In genomic region chr18:48762836-48763713, GRCh38 we compare ENCODE assay signal across 14 cellular contexts.
"Had no signal": no experiment of that assay in that cellular context is flagged by ENCODE, and none has a peak within 500 bp of the region (broad histone marks: within the 10 kb centered on the region; RNA-seq: fewer than 3 reads in every experiment).

No MANE protein-coding gene starts in this region.

- H3K36me3 ChIP-seq: uterus had no signal

- H3K27me3 ChIP-seq: uterus had no signal

- H3K4me3 Mint-ChIP-seq: activated naive CD4-positive, alpha-beta T cell treated with anti-CD3 and anti-CD28 coated beads for 36 hours; central memory CD8-positive, alpha-beta T cell; dendritic cell treated with granulocyte-macrophage colony-stimulating factor and Interleukin-4, amounts not matched to agents 40 ng/mL and 50 ng/mL, for 4 days; effector memory CD8-positive, alpha-beta T cell; nephron; stimulated activated naive CD8-positive, alpha-beta T cell treated with anti-CD3 and anti-CD28 coated beads, Interleukin-15, amount 100 ng/mL, for 72 hours; T-helper 1 cell treated with Interleukin-12 subunit alpha and Interleukin-12 subunit beta and Interleukin-4 antibody, amounts not matched to agents 30 μg/mL and 1 μg/mL, for 36 hours had no signal

- ATAC-seq: effector memory CD8-positive, alpha-beta T cell; stimulated activated naive CD8-positive, alpha-beta T cell treated with anti-CD3 and anti-CD28 coated beads, Interleukin-15, amount 100 ng/mL, for 72 hours had no signal

- H3K27me3 Mint-ChIP-seq: central memory CD8-positive, alpha-beta T cell; effector memory CD8-positive, alpha-beta T cell; stimulated activated naive CD8-positive, alpha-beta T cell treated with anti-CD3 and anti-CD28 coated beads, Interleukin-15, amount 100 ng/mL, for 72 hours had no signal

- H3K4me3 ChIP-seq: thoracic aorta, uterus had no signal

- H3K9me3 Mint-ChIP-seq: activated naive CD4-positive, alpha-beta T cell treated with anti-CD3 and anti-CD28 coated beads for 36 hours; central memory CD8-positive, alpha-beta T cell; dendritic cell treated with granulocyte-macrophage colony-stimulating factor and Interleukin-4, amounts not matched to agents 40 ng/mL and 50 ng/mL, for 4 days; effector memory CD8-positive, alpha-beta T cell; nephron; stimulated activated naive CD8-positive, alpha-beta T cell treated with anti-CD3 and anti-CD28 coated beads, Interleukin-15, amount 100 ng/mL, for 72 hours; T-helper 1 cell treated with Interleukin-12 subunit alpha and Interleukin-12 subunit beta and Interleukin-4 antibody, amounts not matched to agents 30 μg/mL and 1 μg/mL, for 36 hours had no signal

- H3K9me3 ChIP-seq: thoracic aorta, uterus had no signal

- H3K27ac Mint-ChIP-seq: activated naive CD4-positive, alpha-beta T cell treated with anti-CD3 and anti-CD28 coated beads for 36 hours; dendritic cell treated with granulocyte-macrophage colony-stimulating factor and Interleukin-4, amounts not matched to agents 40 ng/mL and 50 ng/mL, for 4 days; effector memory CD8-positive, alpha-beta T cell; T-helper 1 cell treated with Interleukin-12 subunit alpha and Interleukin-12 subunit beta and Interleukin-4 antibody, amounts not matched to agents 30 μg/mL and 1 μg/mL, for 36 hours had no signal

- DNase-seq: activated CD4-positive, alpha-beta T cell treated with anti-CD3 and anti-CD28 coated beads for 48 hours; activated CD8-positive, alpha-beta memory T cell treated with anti-CD3 and anti-CD28 coated beads for 24 hours; activated naive CD4-positive, alpha-beta T cell treated with anti-CD3 and anti-CD28 coated beads for 36 hours; effector memory CD8-positive, alpha-beta T cell; mesenchymal stem cell; stimulated activated CD4-positive, alpha-beta T cell treated with anti-CD3 and anti-CD28 coated beads, Interleukin-15, amount 100 ng/mL, for 24 hours; stimulated activated CD4-positive, alpha-beta T cell treated with anti-CD3 and anti-CD28 coated beads, Interleukin-4, amount 100 ng/mL, for 24 hours; stimulated activated naive CD8-positive, alpha-beta T cell treated with anti-CD3 and anti-CD28 coated beads, Interleukin-15, amount 100 ng/mL, for 72 hours; uterus had no signal

- H3K27ac ChIP-seq: thoracic aorta, uterus had no signal

- H3K4me1 ChIP-seq: uterus had no signal
